ENCODE assay signal across 22 cellular contexts in genomic region chr1:167093863-167094516, GRCh38. TPM values are rescaled to one million over a fixed set of nuclear protein-coding genes. Genes with fewer than 3 reads are reported as not detected.
DNase-seq lines count a peak whose midpoint lies in the region; ATAC-seq and TF ChIP-seq lines count a peak whose summit lies in the region.
"Had no signal": no experiment of that assay in that cellular context is flagged by ENCODE, and none has a peak within 500 bp of the region (broad histone marks: within the 10 kb centered on the region; RNA-seq: fewer than 3 reads in every experiment).

STYXL2 (plus strand) TSS chr1:167094075; CDS start chr1:167094850, 775 bp downstream.

- H3K27ac Mint-ChIP-seq in naive thymus-derived CD8-positive, alpha-beta T cell, result peak within 1 kb of the TSS in 8 of 10 donors; percentile 12 to 88 (median 60)
- H3K27ac Mint-ChIP-seq: T-helper 1 cell treated with Interleukin-12 subunit alpha and Interleukin-12 subunit beta and Interleukin-4 antibody, amounts not matched to agents 30 μg/mL and 1 μg/mL, for 36 hours had no signal

- no peak for DNase-seq in PC-3
- DNase-seq in Right ventricle myocardium superior, result no peak
- DNase-seq in naive thymus-derived CD8-positive, alpha-beta T cell, result no peak
- no peak for DNase-seq in OCI-LY7 (ENCODE audit: low spot score)
- DNase-seq in stimulated activated CD4-positive, alpha-beta T cell treated with anti-CD3 and anti-CD28 coated beads, Interleukin-15, amount 100 ng/mL, for 24 hours, result no peak
- DNase-seq in AML-193 (lab: John Stamatoyannopoulos, UW), result no peak
- DNase-seq: activated CD4-positive, alpha-beta T cell treated with anti-CD3 and anti-CD28 coated beads for 1 hour; activated CD8-positive, alpha-beta memory T cell treated with anti-CD3 and anti-CD28 coated beads, Interleukin-2, amount 50 U/mL, for 48 hours; CD8-positive, alpha-beta memory T cell; effector memory CD8-positive, alpha-beta T cell; GM23248; mammary epithelial cell; NCI-H1694; NCI-H524 treated with DMSO at 0.1 percent for 48 hours; nucleus accumbens; small intestine; transverse colon had no signal

- H4K20me1 ChIP-seq in BLaER1 (no peaks in the 10 kb centered on the region), PC-3 (ENCODE audit: low read length) (no peaks in the 10 kb centered on the region), OCI-LY7 (ENCODE audit: insufficient read depth, low read length) (no peaks in the 10 kb centered on the region)

- 0 out of 2 replicates have a peak within 1 kb of the TSS, but pooled peaks have one; percentile 25 for H3K9ac ChIP-seq in BLaER1
- no peak within 1 kb of the TSS for H3K9ac ChIP-seq in PC-3 (ENCODE audit: low read length)
- H3K9ac ChIP-seq: GM23248 had no signal

- no peaks in the 10 kb centered on the region for H3K9me2 ChIP-seq in PC-3 (replicated peaks; ENCODE audit: low read length)
- no peaks in the 10 kb centered on the region for H3K9me2 ChIP-seq in OCI-LY7 (ENCODE audit: insufficient read depth, low read length)

- no peaks in the 10 kb centered on the region for H3F3A ChIP-seq in PC-3 (ENCODE audit: low read length, unreplicated experiment)

- no peaks in the 10 kb centered on the region for H3K27me3 Mint-ChIP-seq in naive thymus-derived CD8-positive, alpha-beta T cell

- TF ChIP-seq CTCF in PC-3 (conservative IDR thresholded peaks at IDR 0.05; ENCODE audit: low read depth, low read length), result no peak
- TF ChIP-seq CTCF in OCI-LY7 (conservative IDR thresholded peaks at IDR 0.05; ENCODE audit: low read length), result no peak

- H3K79me2 ChIP-seq in PC-3 (ENCODE audit: low read length) (no peaks in the 10 kb centered on the region), OCI-LY7 (ENCODE audit: insufficient read depth, low read depth, low read length) (no peaks in the 10 kb centered on the region)

- H3K4me3 ChIP-seq in BLaER1 (no peak within 1 kb of the TSS), PC-3 (ENCODE audit: low read length) (no peak within 1 kb of the TSS), OCI-LY7 (ENCODE audit: low read depth, low read length, poor library complexity, severe bottlenecking) (no peak within 1 kb of the TSS)
- H3K4me3 ChIP-seq: A549, GM23248, transverse colon had no signal

- peaks cover 0 to 3% (median 1%) of the 10 kb centered on the region in 3 donors for H3K36me3 Mint-ChIP-seq in naive thymus-derived CD8-positive, alpha-beta T cell

- H3K27me3 ChIP-seq in BLaER1 (no peaks in the 10 kb centered on the region), PC-3 (ENCODE audit: low read length) (no peaks in the 10 kb centered on the region)
- H3K27me3 ChIP-seq: transverse colon had no signal

- POLR2A ChIA-PET in PC-3 (lab: Charles Lee; ENCODE audit: unreplicated experiment), result no interaction called here
- POLR2A ChIA-PET in naive thymus-derived CD8-positive, alpha-beta T cell (lab: Charles Lee), result no interaction called here
- POLR2A ChIA-PET in OCI-LY7 (lab: Charles Lee), result no interaction called here

- H3K27ac ChIP-seq in BLaER1 (no peak within 1 kb of the TSS), PC-3 (ENCODE audit: low read length) (0 out of 2 replicates have a peak within 1 kb of the TSS, but pooled peaks have one; percentile 10), OCI-LY7 (ENCODE audit: low read depth, low read length, poor library complexity, severe bottlenecking) (no peak within 1 kb of the TSS)
- H3K27ac ChIP-seq: A549, GM23248, transverse colon had no signal

- peaks cover 14 to 41% (median 38%) of the 10 kb centered on the region in 4 donors for H3K4me1 Mint-ChIP-seq in naive thymus-derived CD8-positive, alpha-beta T cell

- no peak within 1 kb of the TSS for H3K4me3 Mint-ChIP-seq in naive thymus-derived CD8-positive, alpha-beta T cell
- H3K4me3 Mint-ChIP-seq: CD8-positive, alpha-beta memory T cell; effector memory CD8-positive, alpha-beta T cell; T-helper 1 cell treated with Interleukin-12 subunit alpha and Interleukin-12 subunit beta and Interleukin-4 antibody, amounts not matched to agents 30 μg/mL and 1 μg/mL, for 36 hours had no signal

- no peaks in the 10 kb centered on the region for H3K9me3 Mint-ChIP-seq in naive thymus-derived CD8-positive, alpha-beta T cell
- H3K9me3 Mint-ChIP-seq: effector memory CD8-positive, alpha-beta T cell had no signal

- peaks cover 17% of the 10 kb centered on the region for H3K9me3 ChIP-seq in BLaER1
- H3K9me3 ChIP-seq in PC-3 (ENCODE audit: low read length), result no peaks in the 10 kb centered on the region
- H3K9me3 ChIP-seq in OCI-LY7 (ENCODE audit: low read length), result no peaks in the 10 kb centered on the region
- H3K9me3 ChIP-seq: A549, transverse colon had no signal

- CTCF ChIA-PET in PC-3 (lab: Charles Lee) (no interaction called here), OCI-LY7 (lab: Charles Lee; ENCODE audit: unreplicated experiment) (no interaction called here)

- peak within 1 kb of the TSS; percentile 72 for H3K4me2 ChIP-seq in BLaER1
- peak within 1 kb of the TSS; percentile 65 for H3K4me2 ChIP-seq in PC-3 (ENCODE audit: low read length)
- H3K4me2 ChIP-seq in OCI-LY7 (ENCODE audit: low read length), result no peak within 1 kb of the TSS
- H3K4me2 ChIP-seq: A549 had no signal

- ATAC-seq in PC-3 (no peak), Right ventricle myocardium superior (ENCODE audit: poor library complexity) (peak; percentile 95), HG03520 (IDR thresholded peaks at IDR 0.05; ENCODE audit: unreplicated experiment) (no peak)
- ATAC-seq in naive thymus-derived CD8-positive, alpha-beta T cell, result no peak
- ATAC-seq: A549; activated naive CD4-positive, alpha-beta T cell treated with anti-CD3 and anti-CD28 coated beads, Interleukin-2, amount 50 U/mL, for 72 hours; effector memory CD8-positive, alpha-beta T cell had no signal

- no peak within 1 kb of the TSS for H2AFZ ChIP-seq in PC-3 (ENCODE audit: low read length)
- no peak within 1 kb of the TSS for H2AFZ ChIP-seq in OCI-LY7 (ENCODE audit: low read length)
- H2AFZ ChIP-seq: GM23248 had no signal

- H3K36me3 ChIP-seq in BLaER1 (no peaks in the 10 kb centered on the region), PC-3 (ENCODE audit: low read depth, low read length) (no peaks in the 10 kb centered on the region), OCI-LY7 (ENCODE audit: insufficient read depth, low read length) (no peaks in the 10 kb centered on the region)
- H3K36me3 ChIP-seq: transverse colon had no signal

- intact Hi-C loops in PC-3 (cut with micrococcal nuclease), result no loop called here
- intact Hi-C loops in Right ventricle myocardium superior (cut with DNase I), result no loop called here
- intact Hi-C loops in OCI-LY7 (cut with micrococcal nuclease; ENCODE audit: unreplicated experiment), result no loop called here

- no TSS peak for BruUV-seq in PC-3 (replicated peaks; lab: Mats Ljungman, UMichigan)
- BruUV-seq in OCI-LY7 (replicated peaks; lab: Mats Ljungman, UMichigan), result no TSS peak

- H3K4me1 ChIP-seq in BLaER1 (peaks cover 37% of the 10 kb centered on the region), PC-3 (ENCODE audit: insufficient read depth, low read length) (peaks cover 20% of the 10 kb centered on the region), OCI-LY7 (ENCODE audit: insufficient read depth, low read length, poor library complexity, severe bottlenecking) (peaks cover 8% of the 10 kb centered on the region)
- H3K4me1 ChIP-seq: A549 had no signal

RNA-seq across cellular contexts. Expression of gene STYXL2, which starts in this region (rescaled TPM):
- total RNA-seq in PC-3 (2014; rRNA removed) (not detected in 2 replicates), Right ventricle myocardium superior (121 TPM), OCI-LY7 (2022) (not detected in 2 replicates)
- not detected for total RNA-seq in naive thymus-derived CD8-positive, alpha-beta T cell
- not detected for polyA plus RNA-seq in naive thymus-derived CD8-positive, alpha-beta T cell
- total RNA-seq in OCI-LY7 (2014; rRNA removed; shearing (Covaris generic)), result not detected in 2 replicates
- total RNA-seq: activated naive CD4-positive, alpha-beta T cell treated with anti-CD3 and anti-CD28 coated beads, Interleukin-2, amount 50 U/mL, for 72 hours; CD8-positive, alpha-beta memory T cell; GM23248; mammary epithelial cell had no signal
- polyA plus RNA-seq: A549; CD8-positive, alpha-beta memory T cell; GM23248; mammary epithelial cell had no signal

Comparison
In these comparisons a context has a peak if more than half of its experiments do, and no peak if none do; other contexts are left out.
1. RNA of gene STYXL2 (total RNA-seq): 121 TPM in Right ventricle myocardium superior (single experiment); not detected in PC-3, not detected in naive thymus-derived CD8-positive, alpha-beta T cell and not detected in OCI-LY7; every median in the first group is over 100 times any median in the second.